In genomic region chr2:102000012-102000411, GRCh38 we compare ENCODE assay signal across 24 cellular contexts. TPM values are rescaled to one million over a fixed set of nuclear protein-coding genes. Genes with fewer than 3 reads are reported as not detected.
DNase-seq lines count a peak whose midpoint lies in the region; ATAC-seq, FAIRE-seq and TF ChIP-seq lines count a peak whose summit lies in the region.
"Had no signal": no experiment of that assay in that cellular context is flagged by ENCODE, and none has a peak within 500 bp of the region (broad histone marks: within the 10 kb centered on the region; RNA-seq: fewer than 3 reads in every experiment).

No MANE protein-coding gene starts in this region.

- H3K9me3 ChIP-seq in A549 (no peaks in the 10 kb centered on the region), GM12878 (replicated peaks; ENCODE audit: control insufficient read depth, insufficient read depth, low read length) (no peaks in the 10 kb centered on the region), right lobe of liver (no peaks in the 10 kb centered on the region), osteoblast (ENCODE audit: low read depth, low read length) (no peaks in the 10 kb centered on the region)
- H3K9me3 ChIP-seq: BE2C had no signal

- no peak overlapping the region for H2AFZ ChIP-seq in GM12878 (ENCODE audit: control insufficient read depth, low read depth, low read length)
- no peak overlapping the region for H2AFZ ChIP-seq in osteoblast (ENCODE audit: low read length)
- H2AFZ ChIP-seq: GM23338 had no signal

- in situ Hi-C loops in GM12878 (cut with MboI) = no loop called here

- SMC1A ChIA-PET in GM12878 (lab: Charles Lee; ENCODE audit: uncharacterized antibody, unreplicated experiment) = interaction anchor here (0.8 to 4.8 kb wide), 21 partner anchors 7 to 443 kb away, joined by 3 to 64 read pairs (median 6); no protein-coding TSS in a partner anchor

- no peak for TF ChIP-seq EP300 in A549 (IDR thresholded peaks at IDR 0.05)
- no peak for TF ChIP-seq EP300 in GM12878 (IDR thresholded peaks at IDR 0.05; ENCODE audit: borderline replicate concordance in 1 of 2, control insufficient read depth in 1 of 2, low read depth in 2 of 2, low read length in 2 of 2)

- no peak overlapping the region for H3K9ac ChIP-seq in GM12878 (ENCODE audit: control insufficient read depth, insufficient read depth, low read length)

- RAD21 ChIA-PET in GM12878 (lab: Charles Lee; ENCODE audit: unreplicated experiment) = interaction anchor here (0.9 to 4.3 kb wide), 15 partner anchors 9 to 244 kb away, joined by 3 to 59 read pairs (median 7); no protein-coding TSS in a partner anchor

- CTCF ChIA-PET in A549 (lab: Yijun Ruan, JAX) (interaction anchor here (1.6 to 3.3 kb wide), 5 partner anchors 13 to 453 kb away, joined by 4 to 20 read pairs (median 5); no protein-coding TSS in a partner anchor), GM12878 (lab: Yijun Ruan, JAX) (interaction anchor here (0.8 to 4.3 kb wide), 15 partner anchors 8 to 240 kb away, joined by 3 to 71 read pairs (median 6); no protein-coding TSS in a partner anchor)

- POLR2A ChIA-PET in A549 (lab: Yijun Ruan, JAX) (no interaction called here), GM12878 (lab: Charles Lee) (interaction anchor here (1.3 to 1.6 kb wide), 2 partner anchors 11 to 240 kb away, joined by 3 to 7 read pairs; no protein-coding TSS in a partner anchor)

- H3K4me1 ChIP-seq in A549 = peaks cover 16% of the 10 kb centered on the region; the same call in 2 of the 3 replicates
- H3K4me1 ChIP-seq in GM12878 (ENCODE audit: control insufficient read depth, insufficient read depth, low read length) = peaks cover 6% of the 10 kb centered on the region
- peaks cover 0 to 17% (median 6%) of the 10 kb centered on the region in 4 donors for H3K4me1 ChIP-seq in right lobe of liver
- no peaks in the 10 kb centered on the region for H3K4me1 ChIP-seq in osteoblast (ENCODE audit: insufficient read depth, low read length)
- H3K4me1 ChIP-seq: BE2C had no signal

- H3K27me3 ChIP-seq in GM12878 (replicated peaks in 1 of 2; ENCODE audit: control insufficient read depth in 2 of 2, insufficient read depth in 2 of 2, low read length in 1 of 2) (no peaks in the 10 kb centered on the region; a peak in 1 of 4 replicates), right lobe of liver (no peaks in the 10 kb centered on the region), osteoblast (ENCODE audit: insufficient read depth, low read length) (peaks cover 18% of the 10 kb centered on the region)
- H3K27me3 ChIP-seq: BE2C had no signal

- H3K4me3 ChIP-seq in A549 (no peak overlapping the region), GM12878 (no peak overlapping the region), right lobe of liver (no peak overlapping the region), osteoblast (ENCODE audit: insufficient read depth, low read length) (no peak overlapping the region)
- H3K4me3 ChIP-seq: GM23338 had no signal

- peak overlapping the region; percentile 80 for H3K27ac ChIP-seq in 22Rv1
- peak overlapping the region in 1 of 2 experiments; percentile 16; a peak in 1 of 6 replicates for H3K27ac ChIP-seq in A549
- no peak overlapping the region for H3K27ac ChIP-seq in GM12878 (ENCODE audit: control insufficient read depth, insufficient read depth)
- H3K27ac ChIP-seq in right lobe of liver = peak overlapping the region; percentile 77 to 95 (median 87)
- no peak overlapping the region for H3K27ac ChIP-seq in osteoblast (ENCODE audit: low read depth, low read length)
- H3K27ac ChIP-seq: RWPE1 had no signal

- TF ChIP-seq POLR2A in A549 (IDR thresholded peaks at IDR 0.05; ENCODE audit: low read length) (no peak), GM12878 (IDR thresholded peaks at IDR 0.05; ENCODE audit: low read depth, low read length) (no peak), right lobe of liver (IDR thresholded peaks at IDR 0.05) (no peak)

- TF ChIP-seq CTCF in 22Rv1 (IDR thresholded peaks at IDR 0.05) (no peak), A549 (IDR thresholded peaks at IDR 0.05) (no peak), GM12878 (IDR thresholded peaks at IDR 0.05 in 2 of 3, conservative IDR thresholded peaks at IDR 0.05 in 1 of 3; ENCODE audit: control insufficient read depth in 2 of 3, extremely low read depth in 1 of 3, insufficient read depth in 1 of 3, low read depth in 3 of 3, low read length in 3 of 3) (no peak), right lobe of liver (IDR thresholded peaks at IDR 0.05) (no peak), osteoblast (IDR thresholded peaks at IDR 0.05; ENCODE audit: extremely low read depth, low read depth, low read length) (no peak)

- no peak for ATAC-seq in A549
- no peak for ATAC-seq in GM12878
- no peak for ATAC-seq in right lobe of liver
- ATAC-seq: GM23338, HCT116 had no signal

- 78% methylated on average over 6 of the region's 6 CpGs for WGBS in A549 (ENCODE audit: missing lambda C conversion rate)
- WGBS in GM12878 (ENCODE audit: insufficient coverage, insufficient replicate concordance, low lambda C conversion rate, missing lambda C conversion rate) = 61% methylated on average over 6 of the region's 6 CpGs
- 80% methylated on average over 3 of the region's 6 CpGs for WGBS in right lobe of liver (ENCODE audit: insufficient coverage, low coverage, low lambda C conversion rate, missing lambda C conversion rate)

- intact Hi-C loops in GM12878 (cut with micrococcal nuclease; ENCODE audit: unreplicated experiment) (no loop called here), right lobe of liver (cut with DNase I) (no loop called here)

- H4K20me1 ChIP-seq in GM12878 (ENCODE audit: control insufficient read depth, insufficient read depth) = no peaks in the 10 kb centered on the region
- no peaks in the 10 kb centered on the region for H4K20me1 ChIP-seq in osteoblast (ENCODE audit: insufficient read depth, low read length)

- no peak for FAIRE-seq in A549 (lab: Jason Lieb, UNC)
- FAIRE-seq in GM12878 (lab: Jason Lieb, UNC) = no peak
- FAIRE-seq: D721Med, GM12891, GM18507 had no signal

- DNase-seq in A549 (ENCODE audit: low read depth in 1 of 2, low spot score in 1 of 2) (no peak), GM12878 (ENCODE audit: low read depth, low spot score) (no peak), right lobe of liver (no peak), GM03348 (ENCODE audit: low spot score) (no peak), DMS153 treated with DMSO at 0.1 percent for 48 hours (lab: John Stamatoyannopoulos, UW; ENCODE audit: unreplicated experiment) (no peak), osteoblast (ENCODE audit: insufficient read length, low spot score, missing footprints) (no peak)
- DNase-seq: BE2C; CD8-positive, alpha-beta memory T cell; DMS79 treated with DMSO at 0.1 percent for 48 hours; KBM-7; MV-4-11; NCI-H1417; NCI-H187 treated with DMSO at 0.1 percent for 48 hours; NCI-H526 treated with DMSO at 0.1 percent for 48 hours; NK-92 treated with Interleukin-12 subunit alpha and Interleukin-12 subunit beta, amount 100 ng/mL, for 24 hours; OCI-M1 had no signal

- no TSS peak for BruUV-seq in GM12878 (replicated peaks; lab: Mats Ljungman, UMichigan)

- H3K36me3 ChIP-seq in GM12878 (ENCODE audit: control insufficient read depth in 2 of 2, insufficient read depth in 2 of 2, low read length in 1 of 2) = no peaks in the 10 kb centered on the region
- H3K36me3 ChIP-seq in right lobe of liver = no peaks in the 10 kb centered on the region
- no peaks in the 10 kb centered on the region for H3K36me3 ChIP-seq in osteoblast (ENCODE audit: insufficient read depth, low read length)
- H3K36me3 ChIP-seq: BE2C had no signal

- H3K79me2 ChIP-seq in GM12878 (ENCODE audit: control insufficient read depth, insufficient read depth, low read length) = no peaks in the 10 kb centered on the region; the same call in 1 of the 2 replicates
- H3K79me2 ChIP-seq in osteoblast (ENCODE audit: insufficient read depth, low read length) = no peaks in the 10 kb centered on the region

- H3K4me2 ChIP-seq in A549 (peak overlapping the region; percentile 57; the same call in 2 of the 3 replicates), GM12878 (ENCODE audit: control insufficient read depth, insufficient read depth) (no peak overlapping the region), osteoblast (ENCODE audit: insufficient read depth, low read length) (no peak overlapping the region)
- H3K4me2 ChIP-seq: GM23338 had no signal

- TF ChIP-seq RAD21 in A549 (conservative IDR thresholded peaks at IDR 0.05 in 1 of 2, IDR thresholded peaks at IDR 0.05 in 1 of 2) = no peak
- TF ChIP-seq RAD21 in GM12878 (IDR thresholded peaks at IDR 0.05; ENCODE audit: insufficient read depth, low read depth, low read length) = no peak

TF ChIP-seq in A549, 52 proteins besides CTCF, POLR2A, EP300 and RAD21 (continues in another document):
- TF ChIP-seq FOSB (CRISPR knock-in tag; IDR thresholded peaks at IDR 0.05) (no peak), HDAC2 (IDR thresholded peaks at IDR 0.05) (no peak), CBX8 (IDR thresholded peaks at IDR 0.05) (no peak), KDM5A (IDR thresholded peaks at IDR 0.05) (no peak)

TF ChIP-seq in GM12878, 131 proteins besides CTCF, POLR2A, EP300 and RAD21 (continues in another document):
- TF ChIP-seq ZNF24 (IDR thresholded peaks at IDR 0.05) = no peak

RNA-seq across cellular contexts. Expression of gene IL1R2, which starts 8.3 kb away (rescaled TPM):
- polyA plus RNA-seq in A549 (2011; rRNA removed) (1.7 and 2.3 TPM in 2 replicates), A549 (2017; fragmentation: RNase III; extraction: RNeasy Plus Mini Kit Qiagen cat#74134 plus additional on column Dnase treatment) (0.71 to 0.83 TPM (median 0.71 TPM) in 3 replicates), GM12878 (2011; rRNA removed) (6.4 and 7.1 TPM in 2 replicates), GM12878 (2014; fragmentation: Illumina TruSeq; extraction: Trizol) (0.53 and 0.71 TPM in 2 replicates), GM12878 (2014; fragmentation: Nextera tagmentation; extraction: Ambion mirVana) (under 1 TPM; 0.44 to 0.60 TPM), GM12878 (2014; rRNA removed) (0.36 and 0.55 TPM in 2 replicates), GM12878 (2016; fragmentation: Nextera tagmentation; extraction: Ambion mirVana) (1 to 10 TPM; 2.2 to 2.6 TPM)
- 0.62 and 0.65 TPM in 2 replicates for polyA plus RNA-seq in A549 (2012; cell fraction: cytosol; rRNA removed)
- polyA plus RNA-seq in A549 (2012; cell fraction: nucleus; rRNA removed) = 0.49 and 0.61 TPM in 2 replicates
- 1.4 and 2.0 TPM in 2 replicates for polyA minus RNA-seq in A549 (2011; rRNA and poly(A)+ RNA removed)
- 2.3 and 4.4 TPM in 2 replicates for total RNA-seq in GM12878 (2013; cell fraction: nucleolus; rRNA removed)
- total RNA-seq in GM12878 (2014; rRNA removed) (0.33 and 1.4 TPM in 2 replicates), GM12878 (2014; rRNA removed; fragmentation: Illumina TruSeq; extraction: Trizol) (0.41 and 0.54 TPM in 2 replicates), GM12878 (2021) (0.35 and 0.64 TPM in 2 replicates), right lobe of liver (10 to 100 TPM in 4 of 6 experiments, 1 to 10 TPM in 2; 5.5 to 22.8 (median 12.3) TPM), osteoblast (0.36 and 0.88 TPM in 2 replicates)
- 3.1 TPM for polyA plus RNA-seq in GM12878 (2011; ENCODE audit: low read depth)
- polyA plus RNA-seq in GM12878 (2011; cell fraction: cytosol; rRNA removed) = 6.0 and 7.2 TPM in 2 replicates
- polyA plus RNA-seq in GM12878 (2011; cell fraction: nucleus; rRNA removed) = 4.4 and 4.8 TPM in 2 replicates
- 2.5 and 5.5 TPM in 2 replicates for polyA plus RNA-seq in GM12878 (2012)
- 3.3 and 4.2 TPM in 2 replicates for polyA minus RNA-seq in GM12878 (2011; rRNA and poly(A)+ RNA removed)
- polyA minus RNA-seq in GM12878 (2011; cell fraction: cytosol; rRNA and poly(A)+ RNA removed) = 2.0 TPM in 1 of 2 replicates, not detected in the other
- polyA minus RNA-seq in GM12878 (2011; cell fraction: nucleus; rRNA and poly(A)+ RNA removed) = 1.1 and 1.5 TPM in 2 replicates
- total RNA-seq: G401, GM23338 had no signal
- polyA plus RNA-seq: CD8-positive, alpha-beta memory T cell; GM23338 had no signal

Comparison
In these comparisons a context has a peak if more than half of its experiments do, and no peak if none do; other contexts are left out.
1. H3K27ac ChIP-seq: peak in 22Rv1 (single experiment) and right lobe of liver (3 of 3); none in GM12878 (single experiment) and osteoblast (single experiment).